ENCODE assay signal across 10 cellular contexts in the genomic region with DNA sequence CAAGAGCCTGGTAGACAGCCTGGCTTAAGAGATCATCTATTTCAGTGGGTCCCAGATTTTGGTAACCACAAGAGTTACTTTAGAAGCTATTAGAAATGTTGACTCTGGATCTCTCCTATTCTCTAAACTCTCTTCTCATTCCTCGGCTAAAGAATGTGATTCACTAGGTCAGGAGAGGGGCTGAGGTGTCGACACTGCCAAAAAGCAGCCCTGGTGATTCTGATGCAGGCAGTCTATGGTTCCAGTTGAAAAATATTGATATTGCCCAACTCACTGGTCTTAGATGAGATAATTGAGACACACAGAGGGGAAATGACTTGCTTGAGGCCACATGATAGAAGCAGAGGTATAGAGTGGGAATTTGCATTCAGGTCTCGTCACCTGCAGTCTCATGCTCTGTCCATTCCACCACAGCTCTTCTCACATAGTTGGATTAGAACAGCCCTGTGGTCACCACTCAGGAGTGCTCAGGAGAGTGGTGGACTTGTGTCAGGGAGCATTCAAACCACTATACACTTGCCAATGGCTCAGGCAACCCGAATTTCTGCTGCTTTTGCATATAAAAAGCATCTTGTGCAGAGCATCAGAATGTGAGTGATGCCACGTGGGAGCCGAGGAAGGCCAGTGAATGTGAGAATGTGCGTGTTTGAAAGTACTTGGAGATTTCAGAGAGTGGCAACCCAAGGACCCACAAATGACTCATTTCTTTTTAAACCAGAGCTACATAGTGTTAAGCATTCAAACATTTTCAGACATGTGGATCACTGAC.
A peak's percentile ranks its signal among the peaks of the same experiment; 100 is the strongest.
DNase-seq lines count a peak whose midpoint lies in the region; ATAC-seq lines count a peak whose summit lies in the region.
"Had no signal": no experiment of that assay in that cellular context is flagged by ENCODE, and none has a peak within 500 bp of the region (broad histone marks: within the 10 kb centered on the region; RNA-seq: fewer than 3 reads in every experiment).

No MANE protein-coding gene starts in this region.

- peaks cover 3 to 12% of the 10 kb centered on the region in 2 donors for H3K9me3 Mint-ChIP-seq in effector memory CD8-positive, alpha-beta T cell

- DNase-seq in activated CD4-positive, alpha-beta T cell treated with anti-CD3 and anti-CD28 coated beads, Interleukin-2, amount 50 U/mL, for 4 hours: peak; percentile 24 to 27
- DNase-seq in effector memory CD8-positive, alpha-beta T cell: no peak
- DNase-seq in stimulated activated CD8-positive, alpha-beta memory T cell treated with anti-CD3 and anti-CD28 coated beads, Interleukin-4, amount 100 ng/mL, for 24 hours (ENCODE audit: low read depth): peak; percentile 17
- DNase-seq in SW480 (ENCODE audit: low spot score): no peak
- DNase-seq in NCI-H146 (lab: John Stamatoyannopoulos, UW): no peak
- DNase-seq: NCI-H2081 treated with DMSO at 0.1 percent for 48 hours; nephron progenitor cell; stimulated activated naive B cell treated with anti-CD40 and anti-IgM and Interleukin-4, amounts not matched to agents 10 μg/mL and 1 μg/mL and 100 μg/mL, for 72 hours had no signal

- H3K27me3 Mint-ChIP-seq in effector memory CD8-positive, alpha-beta T cell: no peaks in the 10 kb centered on the region

- peaks cover 21 to 33% of the 10 kb centered on the region in 2 donors for H3K4me1 Mint-ChIP-seq in effector memory CD8-positive, alpha-beta T cell (ENCODE audit: low read depth in 2 of 2)

- peak; percentile 31 for ATAC-seq in HG02610 (IDR thresholded peaks at IDR 0.05; ENCODE audit: unreplicated experiment)
- peak; percentile 56 for ATAC-seq in effector memory CD8-positive, alpha-beta T cell (replicated peaks)
- ATAC-seq in HG02885 (IDR thresholded peaks at IDR 0.05; ENCODE audit: poor library complexity, unreplicated experiment): no peak
- ATAC-seq: stimulated activated naive B cell treated with anti-CD40 and anti-IgM and Interleukin-4, amounts not matched to agents 10 μg/mL and 1 μg/mL and 100 μg/mL, for 72 hours had no signal

- peaks cover 2% of the 10 kb centered on the region for H3K36me3 Mint-ChIP-seq in effector memory CD8-positive, alpha-beta T cell (ENCODE audit: insufficient read depth)

- peak overlapping the region; percentile 0 to 82 for H3K27ac Mint-ChIP-seq in effector memory CD8-positive, alpha-beta T cell
- H3K27ac Mint-ChIP-seq: nephron progenitor cell; stimulated activated naive B cell treated with anti-CD40 and anti-IgM and Interleukin-4, amounts not matched to agents 10 μg/mL and 1 μg/mL and 100 μg/mL, for 72 hours had no signal

- H3K4me3 Mint-ChIP-seq in effector memory CD8-positive, alpha-beta T cell: peak overlapping the region; percentile 3 to 52
- H3K4me3 Mint-ChIP-seq: nephron progenitor cell; stimulated activated naive B cell treated with anti-CD40 and anti-IgM and Interleukin-4, amounts not matched to agents 10 μg/mL and 1 μg/mL and 100 μg/mL, for 72 hours had no signal

Comparison
In these comparisons a context has a peak if more than half of its experiments do, and no peak if none do; other contexts are left out.
1. DNase-seq: peak in activated CD4-positive, alpha-beta T cell treated with anti-CD3 and anti-CD28 coated beads, Interleukin-2, amount 50 U/mL, for 4 hours (2 of 2) and stimulated activated CD8-positive, alpha-beta memory T cell treated with anti-CD3 and anti-CD28 coated beads, Interleukin-4, amount 100 ng/mL, for 24 hours (single experiment); none in effector memory CD8-positive, alpha-beta T cell (0 of 3), SW480 (single experiment) and NCI-H146 (single experiment).